ENCODE assay signal across 10 cellular contexts in the genomic region with DNA sequence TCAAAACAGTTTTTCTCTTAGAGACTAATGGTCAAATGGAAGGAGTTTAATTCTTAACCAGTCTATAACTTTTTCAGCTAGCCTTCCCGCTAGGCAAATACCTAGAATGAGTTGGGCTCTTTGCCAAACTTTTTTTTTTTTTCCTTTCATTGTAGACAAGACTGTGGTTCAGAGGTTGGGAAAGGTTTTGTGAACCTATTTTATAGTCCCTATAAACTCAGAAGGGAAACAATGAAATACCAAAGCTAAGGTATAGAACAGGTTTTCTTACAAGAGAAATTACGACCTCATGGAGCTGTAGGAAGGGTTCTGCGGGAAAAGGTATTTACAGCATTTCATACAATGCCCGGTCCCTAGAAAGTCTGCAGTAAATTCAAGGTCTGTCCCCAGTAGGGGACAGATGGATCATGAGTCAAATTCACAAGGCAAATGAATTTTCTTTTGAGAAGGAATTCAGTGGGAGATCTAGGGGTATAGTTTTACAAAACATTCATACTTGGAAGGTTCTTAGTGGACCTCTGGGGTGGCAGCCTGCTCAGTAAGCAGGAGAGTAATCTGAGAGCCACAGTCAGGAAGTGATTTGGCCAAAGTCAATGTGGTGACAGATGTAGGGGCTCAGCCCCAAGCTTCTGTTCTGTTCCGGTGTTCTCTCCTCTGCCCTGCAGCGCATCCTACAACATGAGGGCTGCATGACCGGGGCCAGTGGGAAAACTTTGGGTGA.
A peak's percentile ranks its signal among the peaks of the same experiment; 100 is the strongest.
DNase-seq lines count a peak whose midpoint lies in the region; ATAC-seq and TF ChIP-seq lines count a peak whose summit lies in the region.
"Had no signal": no experiment of that assay in that cellular context is flagged by ENCODE, and none has a peak within 500 bp of the region (broad histone marks: within the 10 kb centered on the region; RNA-seq: fewer than 3 reads in every experiment).

No MANE protein-coding gene starts in this region.

- intact Hi-C loops in lower leg skin (cut with DNase I; ENCODE audit: low total_unique reads): no loop called here

- peaks cover 3% of the 10 kb centered on the region for H3K27me3 Mint-ChIP-seq in brain
- peaks cover 2% of the 10 kb centered on the region for H3K27me3 Mint-ChIP-seq in activated CD8-positive, alpha-beta T cell treated with anti-CD3 and anti-CD28 coated beads, Interleukin-2, amount 10 ng/mL, durations not matched to agents 7 days and 5 days (ENCODE audit: low read depth)

- no peak overlapping the region for H3K4me3 ChIP-seq in lower leg skin (ENCODE audit: low read depth, poor library complexity, severe bottlenecking)
- H3K4me3 ChIP-seq: skin epidermis had no signal

- no peak for ATAC-seq in activated CD8-positive, alpha-beta T cell treated with anti-CD3 and anti-CD28 coated beads, Interleukin-2, amount 10 ng/mL, durations not matched to agents 7 days and 5 days
- no peak for ATAC-seq in GM18505 (IDR thresholded peaks at IDR 0.05; ENCODE audit: unreplicated experiment)

- H3K27ac Mint-ChIP-seq in brain: peak overlapping the region in 3 of 5 experiments; percentile 37 to 68 (median 43)
- H3K27ac Mint-ChIP-seq in activated CD8-positive, alpha-beta T cell treated with anti-CD3 and anti-CD28 coated beads, Interleukin-2, amount 10 ng/mL, durations not matched to agents 7 days and 5 days: no peak overlapping the region

- no peaks in the 10 kb centered on the region for H3K9me3 Mint-ChIP-seq in brain
- no peaks in the 10 kb centered on the region for H3K9me3 Mint-ChIP-seq in activated CD8-positive, alpha-beta T cell treated with anti-CD3 and anti-CD28 coated beads, Interleukin-2, amount 10 ng/mL, durations not matched to agents 7 days and 5 days (ENCODE audit: insufficient read depth)

- POLR2A ChIA-PET in activated CD8-positive, alpha-beta T cell treated with anti-CD3 and anti-CD28 coated beads, Interleukin-2, amount 10 ng/mL, durations not matched to agents 7 days and 5 days (lab: Charles Lee): no interaction called here

- H3K4me1 Mint-ChIP-seq in brain: peaks cover 35% of the 10 kb centered on the region
- H3K4me1 Mint-ChIP-seq in activated CD8-positive, alpha-beta T cell treated with anti-CD3 and anti-CD28 coated beads, Interleukin-2, amount 10 ng/mL, durations not matched to agents 7 days and 5 days (ENCODE audit: low read depth): no peaks in the 10 kb centered on the region

- no peak overlapping the region for H3K4me3 Mint-ChIP-seq in brain
- H3K4me3 Mint-ChIP-seq in activated CD8-positive, alpha-beta T cell treated with anti-CD3 and anti-CD28 coated beads, Interleukin-2, amount 10 ng/mL, durations not matched to agents 7 days and 5 days: no peak overlapping the region

- CTCF ChIA-PET in activated CD8-positive, alpha-beta T cell treated with anti-CD3 and anti-CD28 coated beads, Interleukin-2, amount 10 ng/mL, durations not matched to agents 7 days and 5 days (lab: Charles Lee): no interaction called here

- 73 to 75% methylated on average over 7 of the region's 7 CpGs for WGBS in lower leg skin, 2 donors

- TF ChIP-seq CTCF in brain (conservative IDR thresholded peaks at IDR 0.05) (no peak), lower leg skin (IDR thresholded peaks at IDR 0.05) (no peak)

- no peak for TF ChIP-seq POLR2A in GM18505 (IDR thresholded peaks at IDR 0.05; ENCODE audit: borderline replicate concordance, extremely low read depth, insufficient read depth, insufficient read length)
- no peak for TF ChIP-seq POLR2A in lower leg skin (IDR thresholded peaks at IDR 0.05)

- DNase-seq in DMS 273 treated with DMSO at 0.1 percent for 48 hours (lab: John Stamatoyannopoulos, UW) (peak; percentile 87), NCI-H2029 (lab: John Stamatoyannopoulos, UW) (peak; percentile 56), lung microvascular endothelial cell (ENCODE audit: low read depth in 2 of 2) (peak; percentile 45 to 60), lower leg skin (ENCODE audit: low spot score in 2 of 2) (no peak), NCI-H128 (lab: John Stamatoyannopoulos, UW; ENCODE audit: unreplicated experiment) (no peak)
- no peak for DNase-seq in activated CD8-positive, alpha-beta T cell treated with anti-CD3 and anti-CD28 coated beads, Interleukin-2, amount 10 ng/mL, durations not matched to agents 7 days and 5 days
- DNase-seq: anterior cingulate cortex had no signal

- H3K36me3 Mint-ChIP-seq in brain: no peaks in the 10 kb centered on the region
- no peaks in the 10 kb centered on the region for H3K36me3 Mint-ChIP-seq in activated CD8-positive, alpha-beta T cell treated with anti-CD3 and anti-CD28 coated beads, Interleukin-2, amount 10 ng/mL, durations not matched to agents 7 days and 5 days (ENCODE audit: low read depth)

Comparison
In these comparisons a context has a peak if more than half of its experiments do, and no peak if none do; other contexts are left out.
1. DNase-seq: peak in DMS 273 treated with DMSO at 0.1 percent for 48 hours (single experiment), NCI-H2029 (single experiment) and lung microvascular endothelial cell (2 of 2); none in activated CD8-positive, alpha-beta T cell treated with anti-CD3 and anti-CD28 coated beads, Interleukin-2, amount 10 ng/mL, durations not matched to agents 7 days and 5 days (single experiment), lower leg skin (0 of 2) and NCI-H128 (single experiment).